Comparison of ENCODE assay signal across 8 cellular contexts in genomic region chr15:90598053-90598577, GRCh38.
DNase-seq lines count a peak whose midpoint lies in the region; ATAC-seq and TF ChIP-seq lines count a peak whose summit lies in the region.

No MANE protein-coding gene starts in this region.

- peak; percentile 29 for TF ChIP-seq CTCF in fibroblast of villous mesenchyme (IDR thresholded peaks at IDR 0.05; ENCODE audit: insufficient read depth, low read depth, low read length)

- ATAC-seq in GM18505 (IDR thresholded peaks at IDR 0.05; ENCODE audit: unreplicated experiment) (no peak), HG02588 (IDR thresholded peaks at IDR 0.05; ENCODE audit: unreplicated experiment) (peak; percentile 38), SK-N-SH treated with all-trans-retinoic acid at 6 μM for 48 hours (peak; percentile 51; the same call in 2 of the 3 replicates), sciatic nerve (peak; percentile 81)

- DNase-seq in fibroblast of villous mesenchyme (ENCODE audit: low read depth) (peak; percentile 54), sciatic nerve (ENCODE audit: low spot score) (peak; percentile 69), SK-N-DZ (ENCODE audit: low spot score) (no peak)
- no peak for DNase-seq in NK-92 treated with Interleukin-12 subunit alpha and Interleukin-12 subunit beta, amount 100 ng/mL, for 24 hours (lab: John Stamatoyannopoulos, UW)
- DNase-seq in activated effector memory CD4-positive, alpha-beta T cell treated with anti-CD3 and anti-CD28 coated beads, Interleukin-2, amount 50 U/mL, for 16 hours, result no peak

- TF ChIP-seq POLR2A in GM18505 (IDR thresholded peaks at IDR 0.05; ENCODE audit: borderline replicate concordance, extremely low read depth, insufficient read depth, insufficient read length), result peak; percentile 55

- intact Hi-C loops in sciatic nerve (cut with DNase I), result no loop called here

- H3K4me3 ChIP-seq in fibroblast of villous mesenchyme (ENCODE audit: low read depth, low read length), result no peak overlapping the region

TF ChIP-seq in SK-N-SH treated with all-trans-retinoic acid at 6 μM for 48 hours, 23 proteins besides CTCF, POLR2A, EP300 and RAD21:
- no peak for TF ChIP-seq TOX (CRISPR knock-in tag; IDR thresholded peaks at IDR 0.05; ENCODE audit: borderline replicate concordance)
- TF ChIP-seq BACH2 (CRISPR knock-in tag; IDR thresholded peaks at IDR 0.05; ENCODE audit: borderline replicate concordance), result no peak
- no peak for TF ChIP-seq GLIS3 (CRISPR knock-in tag; IDR thresholded peaks at IDR 0.05)
- no peak for TF ChIP-seq OSR1 (CRISPR knock-in tag; IDR thresholded peaks at IDR 0.05)
- TF ChIP-seq ZC3H10 (CRISPR knock-in tag; IDR thresholded peaks at IDR 0.05), result no peak
TF ChIP-seq in SK-N-SH treated with all-trans-retinoic acid at 6 μM for 48 hours: peak in this region for 0.

Comparison
In these comparisons a context has a peak if more than half of its experiments do, and no peak if none do; other contexts are left out.
1. DNase-seq: peak in fibroblast of villous mesenchyme (single experiment) and sciatic nerve (single experiment); none in NK-92 treated with Interleukin-12 subunit alpha and Interleukin-12 subunit beta, amount 100 ng/mL, for 24 hours (single experiment), SK-N-DZ (single experiment) and activated effector memory CD4-positive, alpha-beta T cell treated with anti-CD3 and anti-CD28 coated beads, Interleukin-2, amount 50 U/mL, for 16 hours (single experiment).